Comparison of ENCODE assay signal across 8 cellular contexts in the genomic region with DNA sequence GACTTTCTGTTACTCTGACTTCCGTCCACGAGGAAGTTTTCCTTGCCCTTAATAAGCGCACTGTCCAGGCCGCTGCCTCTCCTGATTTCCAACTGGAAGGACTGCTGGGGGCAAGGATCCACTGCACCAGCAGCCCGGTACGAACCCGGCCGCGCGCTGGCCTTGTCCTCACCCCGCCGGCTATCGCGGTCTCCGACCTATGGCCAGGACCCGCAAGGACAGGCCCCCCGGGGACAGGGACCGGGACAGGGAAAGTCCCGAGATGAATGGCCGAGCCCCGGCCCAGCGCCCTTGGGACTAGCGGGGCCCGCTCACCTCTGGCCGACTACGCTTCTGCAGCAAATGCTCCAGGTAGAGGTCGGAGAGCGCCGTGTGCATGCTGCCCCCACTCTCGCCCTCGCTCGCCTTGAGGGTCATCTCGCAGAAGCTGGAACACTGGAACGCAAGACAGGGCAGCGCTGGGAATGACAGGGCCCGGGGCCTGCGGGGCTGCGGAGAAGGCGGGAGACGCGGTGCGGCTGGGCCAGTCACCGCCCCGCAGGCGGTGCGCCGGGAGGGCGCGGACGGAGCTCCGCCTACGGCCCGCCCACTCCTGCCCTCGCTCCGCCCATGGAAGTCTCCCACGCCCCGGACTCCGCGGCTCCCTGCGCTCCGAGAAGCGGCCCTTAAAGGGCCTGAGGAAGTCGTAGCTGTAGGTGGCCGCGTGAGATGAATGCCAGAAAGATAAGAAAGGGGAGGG. TPM values are rescaled to one million over a fixed set of nuclear protein-coding genes. Genes with fewer than 3 reads are reported as not detected.
DNase-seq lines count a peak whose midpoint lies in the region; FAIRE-seq and TF ChIP-seq lines count a peak whose summit lies in the region.

TSS of gene MPP1 (minus strand) at position 529 of the 739 bp plus-strand sequence. CDS start at position 417, 112 bp downstream.

- H3K36me3 ChIP-seq in GM06990 (ENCODE audit: control insufficient read depth, insufficient read depth, low read length), result no peaks in the 10 kb centered on the region
- H3K36me3 ChIP-seq in MG63, result no peaks in the 10 kb centered on the region
- no peaks in the 10 kb centered on the region for H3K36me3 ChIP-seq in ascending aorta
- H3K36me3 ChIP-seq in vagina, result no peaks in the 10 kb centered on the region

- H3K27me3 ChIP-seq in GM06990 (replicated peaks; ENCODE audit: control insufficient read depth, insufficient read depth, low read length), result no peaks in the 10 kb centered on the region
- H3K27me3 ChIP-seq in MG63, result no peaks in the 10 kb centered on the region
- no peaks in the 10 kb centered on the region for H3K27me3 ChIP-seq in ascending aorta
- H3K27me3 ChIP-seq in vagina, result no peaks in the 10 kb centered on the region

- H3K4me3 ChIP-seq in GM06990 (replicated peaks; ENCODE audit: low read depth, low read length) (peak within 1 kb of the TSS; percentile 72), MG63 (peak within 1 kb of the TSS; percentile 59), ascending aorta (peak within 1 kb of the TSS; percentile 64 to 72), vagina (peak within 1 kb of the TSS; percentile 52 to 60)

- H3K27ac ChIP-seq in ascending aorta (peak within 1 kb of the TSS; percentile 59 to 65), vagina (peak within 1 kb of the TSS; percentile 60)

- TF ChIP-seq CTCF in GM06990 (IDR thresholded peaks at IDR 0.05; ENCODE audit: insufficient read depth, low read length, poor library complexity, severe bottlenecking) (no peak), ascending aorta (IDR thresholded peaks at IDR 0.05) (no peak), vagina (IDR thresholded peaks at IDR 0.05) (no peak)

- FAIRE-seq in H54 (lab: Jason Lieb, UNC), result peak; percentile 52

- intact Hi-C loops in ascending aorta (cut with DNase I) (loop anchor here (1.0 kb wide), 1 partner anchor 42 kb away; no protein-coding TSS in a partner anchor), vagina (cut with DNase I) (no loop called here)

- H3K9me3 ChIP-seq in MG63 (no peaks in the 10 kb centered on the region), ascending aorta (no peaks in the 10 kb centered on the region), vagina (no peaks in the 10 kb centered on the region)

- peak; percentile 84 for DNase-seq in GM06990 (ENCODE audit: extremely low read depth, insufficient read length)
- peak; percentile 65 for DNase-seq in H54 (ENCODE audit: insufficient read length, low spot score)
- DNase-seq in MG63, result peak; percentile 68
- peak; percentile 66 for DNase-seq in T-helper 9 cell
- DNase-seq in ascending aorta (ENCODE audit: low spot score in 2 of 2), result peak in 1 of 2 donors; percentile 81
- DNase-seq in hepatic stellate cell (ENCODE audit: low spot score), result peak; percentile 70
- peak; percentile 40 for DNase-seq in renal cortical epithelial cell (ENCODE audit: low read depth)
- no peak for DNase-seq in vagina (ENCODE audit: extremely low spot score in 2 of 2)

- no peaks in the 10 kb centered on the region for H3K4me1 ChIP-seq in ascending aorta
- H3K4me1 ChIP-seq in vagina, result peaks cover 15% of the 10 kb centered on the region

- peak; percentile 34; the same call in 1 of the 2 replicates for TF ChIP-seq POLR2A in H54 (IDR thresholded peaks at IDR 0.05; ENCODE audit: low read depth, low read length)
- no peak for TF ChIP-seq POLR2A in vagina (IDR thresholded peaks at IDR 0.05)

RNA-seq across cellular contexts. Expression of gene MPP1, which starts in this region (rescaled TPM):
- 28.9 and 62.7 TPM in 2 replicates for total RNA-seq in MG63 (2014; rRNA removed; shearing (Covaris generic); ENCODE audit: low replicate concordance)
- 65.3 TPM for total RNA-seq in ascending aorta
- total RNA-seq in renal cortical epithelial cell, result 6.6 and 17.2 TPM in 2 replicates
- 15.7 TPM for total RNA-seq in vagina

Comparison
In these comparisons a context has a peak if more than half of its experiments do, and no peak if none do; other contexts are left out.
1. DNase-seq: peak in GM06990 (single experiment), H54 (single experiment), MG63 (single experiment), T-helper 9 cell (single experiment), hepatic stellate cell (single experiment) and renal cortical epithelial cell (single experiment); none in vagina (0 of 2).
2. Peak in every context shown above with its lines, with median percentiles within 50 percentile points of each other: H3K4me3 ChIP-seq.